In genomic region chr6:107600936-107601335, GRCh38 we compare ENCODE assay signal across 12 cellular contexts.
DNase-seq lines count a peak whose midpoint lies in the region; ATAC-seq, FAIRE-seq and TF ChIP-seq lines count a peak whose summit lies in the region.
"Had no signal": no experiment of that assay in that cellular context is flagged by ENCODE, and none has a peak within 500 bp of the region (broad histone marks: within the 10 kb centered on the region; RNA-seq: fewer than 3 reads in every experiment).

No MANE protein-coding gene starts in this region.

- no peak for ATAC-seq in GM18520 (IDR thresholded peaks at IDR 0.05; ENCODE audit: unreplicated experiment)
- ATAC-seq: stimulated activated naive B cell treated with anti-CD40 and anti-IgM and Interleukin-4, amounts not matched to agents 10 μg/mL and 1 μg/mL and 100 μg/mL, for 72 hours had no signal

- no peaks in the 10 kb centered on the region for H4K20me1 ChIP-seq in fibroblast of lung (ENCODE audit: control insufficient read depth, extremely low read depth, insufficient read depth, low read length)
- H4K20me1 ChIP-seq: BLaER1 had no signal

- H3K27me3 ChIP-seq in MG63 (no peaks in the 10 kb centered on the region), fibroblast of lung (ENCODE audit: control insufficient read depth, insufficient read depth, low read length) (no peaks in the 10 kb centered on the region)
- H3K27me3 ChIP-seq: BLaER1 had no signal

- H3K4me2 ChIP-seq in fibroblast of lung (ENCODE audit: extremely low read depth, insufficient read depth, low read length), result no peak overlapping the region
- H3K4me2 ChIP-seq: BLaER1 had no signal

- H3K9me3 ChIP-seq in MG63 (no peaks in the 10 kb centered on the region), fibroblast of lung (ENCODE audit: control insufficient read depth, insufficient read depth, low read depth, low read length) (no peaks in the 10 kb centered on the region)
- H3K9me3 ChIP-seq: BLaER1 had no signal

- H3K9ac ChIP-seq in fibroblast of lung (ENCODE audit: insufficient read depth, low read length), result no peak overlapping the region
- H3K9ac ChIP-seq: BLaER1 had no signal

- DNase-seq in AG08395 (ENCODE audit: low spot score) (peak; percentile 48), MG63 (peak; percentile 65), fibroblast of lung (ENCODE audit: low read depth in 2 of 2) (peak; percentile 8 to 88), myocyte (ENCODE audit: low read depth) (peak; percentile 66), D721Med (ENCODE audit: insufficient read length, low spot score) (no peak)
- no peak for DNase-seq in activated effector memory CD4-positive, alpha-beta T cell treated with Interleukin-2 at 50 U/mL for 16 hours
- no peak for DNase-seq in activated CD8-positive, alpha-beta memory T cell treated with anti-CD3 and anti-CD28 coated beads, Interleukin-2, amount 50 U/mL, for 48 hours
- DNase-seq: NCI-H2171; stimulated activated naive B cell treated with anti-CD40 and anti-IgM and Interleukin-4, amounts not matched to agents 10 μg/mL and 1 μg/mL and 100 μg/mL, for 72 hours had no signal

- FAIRE-seq in D721Med (lab: Jason Lieb, UNC), result no peak
- FAIRE-seq: endometrium had no signal

- H3K4me3 ChIP-seq in MG63, result no peak overlapping the region
- no peak overlapping the region for H3K4me3 ChIP-seq in fibroblast of lung (replicated peaks in 1 of 4; ENCODE audit: control extremely low read depth in 1 of 4, insufficient read depth in 1 of 4, low read depth in 3 of 4, low read length in 4 of 4)
- H3K4me3 ChIP-seq: BLaER1 had no signal

- H2AFZ ChIP-seq in fibroblast of lung (ENCODE audit: low read length), result no peak overlapping the region

- H3K27ac ChIP-seq in fibroblast of lung (ENCODE audit: insufficient read depth, low read length), result no peak overlapping the region
- H3K27ac ChIP-seq: BLaER1 had no signal

- TF ChIP-seq CTCF in fibroblast of lung (conservative IDR thresholded peaks at IDR 0.05 in 1 of 2, IDR thresholded peaks at IDR 0.05 in 1 of 2; ENCODE audit: low read depth in 1 of 2, low read length in 2 of 2) (no peak), D721Med (IDR thresholded peaks at IDR 0.05; ENCODE audit: insufficient read depth, missing control alignments) (no peak)

- no peaks in the 10 kb centered on the region for H3K4me1 ChIP-seq in fibroblast of lung (ENCODE audit: control insufficient read depth, extremely low read depth, insufficient read depth, low read length)
- H3K4me1 ChIP-seq: BLaER1 had no signal

- H3K36me3 ChIP-seq in MG63 (no peaks in the 10 kb centered on the region), fibroblast of lung (ENCODE audit: control insufficient read depth, insufficient read depth, low read length) (no peaks in the 10 kb centered on the region)
- H3K36me3 ChIP-seq: BLaER1 had no signal

- no peaks in the 10 kb centered on the region for H3K79me2 ChIP-seq in fibroblast of lung (ENCODE audit: control insufficient read depth, insufficient read depth, low read length)

Comparison
In these comparisons a context has a peak if more than half of its experiments do, and no peak if none do; other contexts are left out.
1. DNase-seq: peak in AG08395 (single experiment), MG63 (single experiment), fibroblast of lung (2 of 2) and myocyte (single experiment); none in activated effector memory CD4-positive, alpha-beta T cell treated with Interleukin-2 at 50 U/mL for 16 hours (single experiment), activated CD8-positive, alpha-beta memory T cell treated with anti-CD3 and anti-CD28 coated beads, Interleukin-2, amount 50 U/mL, for 48 hours (single experiment) and D721Med (single experiment).